In genomic region chr22:50170453-50171318, GRCh38 we compare ENCODE assay signal across 9 cellular contexts. TPM values are rescaled to one million over a fixed set of nuclear protein-coding genes. Genes with fewer than 3 reads are reported as not detected.
DNase-seq lines count a peak whose midpoint lies in the region; ATAC-seq, FAIRE-seq and TF ChIP-seq lines count a peak whose summit lies in the region.
"Had no signal": no experiment of that assay in that cellular context is flagged by ENCODE, and none has a peak within 500 bp of the region (broad histone marks: within the 10 kb centered on the region; RNA-seq: fewer than 3 reads in every experiment).

Gene PANX2 (plus strand): TSS chr22:50170731. CDS start chr22:50170731, 0 bp downstream.

- no peak for TF ChIP-seq POLR2A in uterus (IDR thresholded peaks at IDR 0.05)
- TF ChIP-seq POLR2A in GM12892 (IDR thresholded peaks at IDR 0.05; ENCODE audit: low read depth, low read length): no peak

- no peaks in the 10 kb centered on the region for H3K9me3 Mint-ChIP-seq in activated naive CD4-positive, alpha-beta T cell treated with anti-CD3 and anti-CD28 coated beads, Interleukin-2, amount 50 U/mL, for 24 hours

- 9% methylated on average over 47 of the region's 105 CpGs for WGBS in mesenchymal stem cell

- H2BK120ac ChIP-seq in mesenchymal stem cell (ENCODE audit: low read depth, low read length): peak within 1 kb of the TSS; percentile 59

- H3K36me3 ChIP-seq in mesenchymal stem cell (ENCODE audit: control insufficient read depth in 1 of 2, insufficient read depth in 2 of 2, low read depth in 1 of 2, low read length in 2 of 2) (no peaks in the 10 kb centered on the region), uterus (no peaks in the 10 kb centered on the region)

- peak within 1 kb of the TSS in 1 of 2 experiments; percentile 70 for H3K23ac ChIP-seq in mesenchymal stem cell (ENCODE audit: low read length in 2 of 2)

- H3K9me3 ChIP-seq in mesenchymal stem cell (ENCODE audit: control insufficient read depth, low read length): no peaks in the 10 kb centered on the region
- H3K9me3 ChIP-seq in uterus: no peaks in the 10 kb centered on the region
- H3K9me3 ChIP-seq: mucosa of descending colon had no signal

- no peak within 1 kb of the TSS for H2AFZ ChIP-seq in mesenchymal stem cell (ENCODE audit: low read depth, low read length)

- H3K27ac Mint-ChIP-seq in activated naive CD4-positive, alpha-beta T cell treated with anti-CD3 and anti-CD28 coated beads, Interleukin-2, amount 50 U/mL, for 24 hours: peak within 1 kb of the TSS; percentile 55

- peak within 1 kb of the TSS; percentile 48 for H2BK15ac ChIP-seq in mesenchymal stem cell (ENCODE audit: low read depth, poor library complexity, severe bottlenecking)

- H3K4me3 Mint-ChIP-seq in activated naive CD4-positive, alpha-beta T cell treated with anti-CD3 and anti-CD28 coated beads, Interleukin-2, amount 50 U/mL, for 24 hours: peak within 1 kb of the TSS; percentile 79

- FAIRE-seq in GM12892 (lab: Jason Lieb, UNC): no peak

- H3K4me1 ChIP-seq in mesenchymal stem cell (ENCODE audit: control insufficient read depth, insufficient read depth, low read depth, low read length): peaks cover 12% of the 10 kb centered on the region
- H3K4me1 ChIP-seq in uterus: peaks cover 0 to 9% of the 10 kb centered on the region in 2 donors

- H3K36me3 Mint-ChIP-seq in activated naive CD4-positive, alpha-beta T cell treated with anti-CD3 and anti-CD28 coated beads, Interleukin-2, amount 50 U/mL, for 24 hours: no peaks in the 10 kb centered on the region

- ATAC-seq in HG02870 (IDR thresholded peaks at IDR 0.05; ENCODE audit: unreplicated experiment): no peak

- intact Hi-C loops in uterus (cut with DNase I; ENCODE audit: low total_unique reads): no loop called here

- H3K27ac ChIP-seq in mesenchymal stem cell (ENCODE audit: low read length, poor library complexity, severe bottlenecking) (no peak within 1 kb of the TSS), uterus (no peak within 1 kb of the TSS)

- peak within 1 kb of the TSS in 1 of 2 experiments; percentile 57 for H3K18ac ChIP-seq in mesenchymal stem cell (ENCODE audit: low read depth in 1 of 2, low read length in 2 of 2)

- H3K4me3 ChIP-seq in astrocyte of the cerebellum (ENCODE audit: low read depth, low read length) (peak within 1 kb of the TSS; percentile 32), mesenchymal stem cell (ENCODE audit: insufficient read depth in 1 of 2, low read depth in 1 of 2, low read length in 2 of 2) (peak within 1 kb of the TSS; percentile 55 to 59), uterus (peak within 1 kb of the TSS; percentile 12 to 45)
- H3K4me3 ChIP-seq: mucosa of descending colon had no signal

- H4K8ac ChIP-seq in mesenchymal stem cell (ENCODE audit: low read length): no peak within 1 kb of the TSS

- no peak within 1 kb of the TSS for H3K9ac ChIP-seq in mesenchymal stem cell (ENCODE audit: low read length)

- TF ChIP-seq CTCF in astrocyte of the cerebellum (IDR thresholded peaks at IDR 0.05; ENCODE audit: low read depth, low read length, missing control alignments): no peak
- TF ChIP-seq CTCF in uterus (IDR thresholded peaks at IDR 0.05): no peak

- H3K27me3 ChIP-seq in mesenchymal stem cell (ENCODE audit: control insufficient read depth in 1 of 2, insufficient read depth in 1 of 2, low read length in 2 of 2) (peaks cover 21 to 51% of the 10 kb centered on the region in 2 experiments), uterus (peaks cover 0 to 2% of the 10 kb centered on the region in 2 donors)

- H3K4me2 ChIP-seq in mesenchymal stem cell (ENCODE audit: low read length, poor library complexity, severe bottlenecking): peak within 1 kb of the TSS; percentile 82

- peak within 1 kb of the TSS; percentile 50 for H4K91ac ChIP-seq in mesenchymal stem cell (ENCODE audit: low read length)

- H2AK5ac ChIP-seq in mesenchymal stem cell (ENCODE audit: low read length, severe bottlenecking): no peak within 1 kb of the TSS

- H2BK5ac ChIP-seq in mesenchymal stem cell (ENCODE audit: low read depth, low read length, poor library complexity, severe bottlenecking): no peak within 1 kb of the TSS

- H3K14ac ChIP-seq in mesenchymal stem cell (ENCODE audit: low read length in 2 of 2): no peak within 1 kb of the TSS

- no peaks in the 10 kb centered on the region for H3K79me1 ChIP-seq in mesenchymal stem cell (replicated peaks; ENCODE audit: low read length, poor library complexity, severe bottlenecking)

- in situ Hi-C loops in astrocyte of the cerebellum (cut with HindIII; ENCODE audit: low sequenced_read_pairs): no loop called here

- no peak for DNase-seq in activated naive CD4-positive, alpha-beta T cell treated with anti-CD3 and anti-CD28 coated beads, Interleukin-2, amount 50 U/mL, for 16 hours
- DNase-seq in astrocyte of the cerebellum (ENCODE audit: low read depth): no peak
- peak; percentile 14 for DNase-seq in mesenchymal stem cell
- no peak for DNase-seq in uterus
- no peak for DNase-seq in NCI-H1694 treated with DMSO at 0.1 percent for 48 hours (lab: John Stamatoyannopoulos, UW)
- no peak for DNase-seq in GM12892 (ENCODE audit: insufficient read length)

- H3K4ac ChIP-seq in mesenchymal stem cell (ENCODE audit: low read depth in 1 of 2, low read length in 2 of 2): no peak within 1 kb of the TSS

- peak within 1 kb of the TSS in 1 of 2 experiments; percentile 60 for H2BK12ac ChIP-seq in mesenchymal stem cell (ENCODE audit: low read length in 2 of 2)

- H3K27me3 Mint-ChIP-seq in activated naive CD4-positive, alpha-beta T cell treated with anti-CD3 and anti-CD28 coated beads, Interleukin-2, amount 50 U/mL, for 24 hours: peaks cover 18% of the 10 kb centered on the region

- peaks cover 13% of the 10 kb centered on the region for H3K4me1 Mint-ChIP-seq in activated naive CD4-positive, alpha-beta T cell treated with anti-CD3 and anti-CD28 coated beads, Interleukin-2, amount 50 U/mL, for 24 hours

RNA-seq across cellular contexts. Expression of gene PANX2, which starts in this region (rescaled TPM):
- polyA plus RNA-seq in mesenchymal stem cell (2013, experiment 1 of 2): 1.5 TPM
- 1.5 TPM for polyA plus RNA-seq in mesenchymal stem cell (2013, experiment 2 of 2)
- under 1 TPM in 2 of 4 donors, not detected in 2; 0.35 to 0.43 TPM for total RNA-seq in uterus
- polyA plus RNA-seq in GM12892 (2012; ENCODE audit: missing spikeins): 0.19 TPM
